In genomic region chr20:42366626-42367025, GRCh38 we compare ENCODE assay signal across 26 cellular contexts.
DNase-seq lines count a peak whose midpoint lies in the region; TF ChIP-seq lines count a peak whose summit lies in the region.
"Had no signal": no experiment of that assay in that cellular context is flagged by ENCODE, and none has a peak within 500 bp of the region (broad histone marks: within the 10 kb centered on the region; RNA-seq: fewer than 3 reads in every experiment).

No MANE protein-coding gene starts in this region.

- peaks cover 25% of the 10 kb centered on the region for H3K4me1 Mint-ChIP-seq in nephron progenitor cell
- H3K4me1 Mint-ChIP-seq in osteocyte (ENCODE audit: unreplicated experiment), result no peaks in the 10 kb centered on the region
- H3K4me1 Mint-ChIP-seq: activated CD4-positive, alpha-beta T cell treated with anti-CD3 and anti-CD28 coated beads, Interleukin-2, amount 10 ng/mL, durations not matched to agents 24 days and 14 days had no signal

- intact Hi-C loops in thyroid gland (cut with DNase I), result no loop called here

- H3K4me3 Mint-ChIP-seq in nephron progenitor cell (peak overlapping the region; percentile 32), osteocyte (ENCODE audit: unreplicated experiment) (no peak overlapping the region)
- H3K4me3 Mint-ChIP-seq: activated CD4-positive, alpha-beta T cell treated with anti-CD3 and anti-CD28 coated beads, Interleukin-2, amount 10 ng/mL, durations not matched to agents 24 days and 14 days; activated T-cell treated with anti-CD3 and anti-CD28 coated beads, Interleukin-2, amount 50 U/mL, for 4 hours; HFFc6 had no signal

- no peak overlapping the region for H3K4me3 ChIP-seq in thyroid gland (replicated peaks in 1 of 3)
- H3K4me3 ChIP-seq: esophagus muscularis mucosa, GM23248, hepatocyte, left lung, SK-N-MC, upper lobe of right lung had no signal

- TF ChIP-seq CTCF in nephron progenitor cell (IDR thresholded peaks at IDR 0.05), result no peak
- no peak for TF ChIP-seq CTCF in thyroid gland (IDR thresholded peaks at IDR 0.05)
- TF ChIP-seq CTCF in osteocyte (IDR thresholded peaks at IDR 0.05), result no peak

- H3K27ac Mint-ChIP-seq in nephron progenitor cell (no peak overlapping the region), osteocyte (ENCODE audit: unreplicated experiment) (no peak overlapping the region)
- H3K27ac Mint-ChIP-seq: activated CD4-positive, alpha-beta T cell treated with anti-CD3 and anti-CD28 coated beads, Interleukin-2, amount 10 ng/mL, durations not matched to agents 24 days and 14 days; HFFc6 had no signal

- WGBS in thyroid gland, 2 donors, result 29 to 46% methylated on average over 6 of the region's 6 CpGs

- no peaks in the 10 kb centered on the region for H3K27me3 ChIP-seq in thyroid gland
- H3K27me3 ChIP-seq: upper lobe of right lung had no signal

- H3K36me3 Mint-ChIP-seq in nephron progenitor cell (ENCODE audit: low read depth), result no peaks in the 10 kb centered on the region
- no peaks in the 10 kb centered on the region for H3K36me3 Mint-ChIP-seq in osteocyte (ENCODE audit: unreplicated experiment)

- H3K36me3 ChIP-seq in thyroid gland, result no peaks in the 10 kb centered on the region
- H3K36me3 ChIP-seq: esophagus muscularis mucosa, left lung, upper lobe of right lung had no signal

- DNase-seq in NCI-H1092 treated with DMSO at 0.1 percent for 48 hours (lab: John Stamatoyannopoulos, UW) (peak; percentile 4), NCI-H1092 (lab: John Stamatoyannopoulos, UW) (no peak), HK-2 (ENCODE audit: unreplicated experiment) (peak; percentile 24), NCI-H82 (lab: John Stamatoyannopoulos, UW) (peak; percentile 51), nephron progenitor cell (peak; percentile 55), thyroid gland (no peak), GM03348 (ENCODE audit: low spot score) (no peak), osteocyte (ENCODE audit: extremely low spot score, unreplicated experiment) (no peak)
- DNase-seq: activated CD4-positive, alpha-beta T cell treated with anti-CD3 and anti-CD28 coated beads, Interleukin-2, amount 10 ng/mL, durations not matched to agents 24 days and 14 days; activated T-cell treated with anti-CD3 and anti-CD28 coated beads, Interleukin-2, amount 50 U/mL, for 4 hours; effector CD8-positive, alpha-beta T cell; foreskin melanocyte; GM23248; HFFc6; left lung; NCI-H226; occipital lobe; RPMI8226; small intestine; stimulated activated CD4-positive, alpha-beta T cell treated with anti-CD3 and anti-CD28 coated beads, Interleukin-1b, Interleukin-23, amount 100 ng/mL, for 48 hours; T-helper 2 cell; upper lobe of right lung had no signal

- TF ChIP-seq POLR2A in thyroid gland (IDR thresholded peaks at IDR 0.05), result no peak

- H3K4me1 ChIP-seq in thyroid gland, result no peaks in the 10 kb centered on the region
- H3K4me1 ChIP-seq: esophagus muscularis mucosa, left lung, upper lobe of right lung had no signal

- no peak overlapping the region for H3K27ac ChIP-seq in thyroid gland
- H3K27ac ChIP-seq: 22Rv1, esophagus muscularis mucosa, GM23248, hepatocyte, left lung, SK-N-MC, upper lobe of right lung had no signal

- H3K9me3 ChIP-seq in thyroid gland, result no peaks in the 10 kb centered on the region
- H3K9me3 ChIP-seq: esophagus muscularis mucosa, left lung, upper lobe of right lung had no signal

- no peaks in the 10 kb centered on the region for H3K9me3 Mint-ChIP-seq in nephron progenitor cell
- H3K9me3 Mint-ChIP-seq in osteocyte (ENCODE audit: unreplicated experiment), result peaks cover 27% of the 10 kb centered on the region
- H3K9me3 Mint-ChIP-seq: activated CD4-positive, alpha-beta T cell treated with anti-CD3 and anti-CD28 coated beads, Interleukin-2, amount 10 ng/mL, durations not matched to agents 24 days and 14 days; activated T-cell treated with anti-CD3 and anti-CD28 coated beads, Interleukin-2, amount 50 U/mL, for 4 hours had no signal

- H3K27me3 Mint-ChIP-seq in nephron progenitor cell (ENCODE audit: low read depth, poor library complexity) (peaks cover 35% of the 10 kb centered on the region), osteocyte (ENCODE audit: unreplicated experiment) (no peaks in the 10 kb centered on the region)
- H3K27me3 Mint-ChIP-seq: activated CD4-positive, alpha-beta T cell treated with anti-CD3 and anti-CD28 coated beads, Interleukin-2, amount 10 ng/mL, durations not matched to agents 24 days and 14 days had no signal

Comparison
In these comparisons a context has a peak if more than half of its experiments do, and no peak if none do; other contexts are left out.
1. DNase-seq: peak in NCI-H1092 treated with DMSO at 0.1 percent for 48 hours (single experiment), HK-2 (single experiment), NCI-H82 (single experiment) and nephron progenitor cell (single experiment); none in NCI-H1092 (single experiment), thyroid gland (0 of 2), GM03348 (single experiment) and osteocyte (single experiment).